8 cellular contexts compared by ENCODE assay signal in the genomic region with DNA sequence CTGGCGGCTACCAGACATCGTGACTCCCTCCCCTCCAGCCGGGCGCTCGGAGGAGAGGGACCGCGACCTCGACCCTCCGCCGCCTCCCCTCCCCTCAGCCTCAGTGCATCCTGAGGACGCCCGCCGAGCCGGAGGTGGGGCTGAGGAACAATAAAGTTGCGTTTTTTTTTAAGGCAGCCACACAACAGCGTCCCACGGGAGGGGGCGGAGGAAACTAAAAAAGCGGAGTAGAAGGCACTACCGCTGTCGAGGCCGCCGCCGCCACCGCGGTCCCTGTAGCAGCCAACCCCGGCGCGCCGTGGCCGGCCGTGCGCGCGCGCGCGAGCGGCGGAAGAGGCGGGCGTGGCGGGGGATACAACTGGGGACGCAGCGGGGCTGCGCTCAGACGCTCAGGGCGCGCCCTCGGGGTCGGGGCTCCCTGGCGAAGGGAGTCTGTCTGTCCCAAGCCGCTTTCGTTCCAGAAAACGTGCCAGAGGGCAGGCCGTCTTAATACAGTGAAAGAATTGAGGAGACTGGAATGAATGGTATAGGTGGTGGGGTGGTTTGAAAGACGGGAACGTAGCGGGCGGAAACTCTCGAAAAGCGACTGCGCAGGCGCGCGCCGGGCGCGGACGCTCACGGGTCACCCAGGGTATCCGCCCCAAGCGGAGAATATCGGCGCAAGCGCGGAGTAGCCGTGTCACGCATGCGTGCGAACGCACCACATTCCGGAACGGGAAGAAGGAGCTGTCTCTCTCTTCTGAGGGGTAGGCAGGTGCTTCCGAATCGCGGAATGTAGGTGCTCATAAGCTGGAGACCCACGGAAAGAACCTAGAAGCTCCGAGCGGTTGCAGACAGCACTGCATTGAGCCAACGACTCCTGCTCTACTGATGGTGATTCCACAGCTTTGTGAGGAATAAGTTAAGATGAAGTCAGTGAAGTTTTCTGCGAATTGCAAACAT. TPM values are rescaled to one million over a fixed set of nuclear protein-coding genes. Genes with fewer than 3 reads are reported as not detected.
DNase-seq lines count a peak whose midpoint lies in the region; ATAC-seq, FAIRE-seq and TF ChIP-seq lines count a peak whose summit lies in the region.

Gene COP1, minus strand, starts transcription at position 326 of the 942 bp plus-strand sequence. Its CDS starts 308 bp downstream, at position 18.

- TF ChIP-seq CTCF in kidney (IDR thresholded peaks at IDR 0.05; ENCODE audit: borderline replicate concordance, extremely low read depth, insufficient read depth), result no peak

- intact Hi-C loops in kidney (cut with DNase I), result no loop called here

- H3K27ac ChIP-seq in kidney (ENCODE audit: low read depth in 2 of 2, low read length in 2 of 2), result peak within 1 kb of the TSS; percentile 92 to 93

- FAIRE-seq in kidney (lab: Jason Lieb, UNC), result no peak

- H3K4me3 ChIP-seq in kidney (ENCODE audit: low read length in 2 of 2), result peak within 1 kb of the TSS; percentile 88 to 99

- ATAC-seq in GM19043 (IDR thresholded peaks at IDR 0.05; ENCODE audit: low read depth, unreplicated experiment), result peak; percentile 75
- ATAC-seq in HG03378 (IDR thresholded peaks at IDR 0.05; ENCODE audit: unreplicated experiment), result peak; percentile 84

- H3K4me1 ChIP-seq in kidney (ENCODE audit: control insufficient read depth in 1 of 2, insufficient read depth in 1 of 2, low read depth in 1 of 2, low read length in 2 of 2), result peaks cover 15 to 18% of the 10 kb centered on the region in 2 donors

- DNase-seq in AML-193 (lab: John Stamatoyannopoulos, UW) (peak; percentile 85 to 86), NCI-H460 (ENCODE audit: extremely low read depth, low read depth) (peak; percentile 97), cerebellar nuclear complex (lab: John Stamatoyannopoulos, UW) (peak; percentile 46 to 81), kidney (peak; percentile 99)
- DNase-seq in activated CD4-positive, CD25-positive, alpha-beta regulatory T cell treated with anti-CD3 and anti-CD28 coated beads, Interleukin-2, amount 50 U/mL, for 72 hours, result peak; percentile 89
- peak; percentile 96 for DNase-seq in stimulated activated CD4-positive, alpha-beta T cell treated with anti-CD3 and anti-CD28 coated beads, Interleukin-15, amount 100 ng/mL, for 24 hours

- H3K9me3 ChIP-seq in kidney (ENCODE audit: control insufficient read depth in 1 of 2, low read length in 2 of 2), result no peaks in the 10 kb centered on the region

- peak within 1 kb of the TSS; percentile 76 to 91 for H3K9ac ChIP-seq in kidney (ENCODE audit: low read length in 2 of 2)

- no peaks in the 10 kb centered on the region for H3K36me3 ChIP-seq in kidney (ENCODE audit: control insufficient read depth in 1 of 2, insufficient read depth in 2 of 2, low read length in 2 of 2)

RNA-seq across cellular contexts. Expression of gene COP1, which starts in this region (rescaled TPM):
- 56.7 and 57.9 TPM in 2 replicates for total RNA-seq in NCI-H460 (2014; rRNA removed; shearing (Covaris generic))
- polyA plus RNA-seq in NCI-H460 (2014; cell fraction: nucleus; rRNA removed), result 31.2 and 42.3 TPM in 2 replicates
- total RNA-seq in kidney, result 38.3 TPM
- polyA plus RNA-seq in kidney (ENCODE audit: insufficient read depth, low read depth, low replicate concordance), result 40.2 TPM

Comparison
In these comparisons a context has a peak if more than half of its experiments do, and no peak if none do; other contexts are left out.
1. Peak in every context shown above with its lines: DNase-seq, ATAC-seq, H3K4me3 ChIP-seq and H3K27ac ChIP-seq.